In the genomic region with DNA sequence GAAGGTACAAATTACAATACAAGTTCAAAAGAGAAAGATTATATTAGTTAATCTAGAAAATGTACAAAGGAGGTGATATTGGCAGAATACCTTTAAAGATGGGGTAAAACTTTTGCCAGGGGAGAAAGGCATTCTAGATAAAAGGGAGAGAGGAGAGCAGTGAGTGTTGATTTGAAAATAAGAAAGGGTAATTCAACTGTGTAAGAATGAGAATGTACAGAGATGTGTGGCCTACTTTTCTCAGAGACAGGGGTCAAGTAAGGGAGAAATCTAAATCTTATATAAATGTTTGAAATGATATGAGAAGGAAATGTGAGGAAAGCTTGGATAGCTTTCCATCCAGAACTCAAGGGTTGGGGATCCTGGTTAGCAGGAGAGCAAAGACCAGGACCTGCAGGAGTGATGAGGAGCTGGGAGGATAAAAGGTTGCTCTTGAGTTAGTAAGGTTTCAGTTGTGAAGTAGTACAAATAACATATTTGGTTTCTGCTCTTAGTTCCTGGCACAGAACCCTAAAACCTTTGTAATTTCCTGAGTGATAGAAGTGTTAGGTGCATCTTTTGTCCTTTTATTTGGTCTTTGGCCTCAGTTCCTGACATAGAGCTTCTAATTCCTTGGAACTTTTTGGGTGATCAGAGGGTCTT, we compare ENCODE assay signal across 20 cellular contexts.
DNase-seq lines count a peak whose midpoint lies in the region; ATAC-seq and TF ChIP-seq lines count a peak whose summit lies in the region.
"Had no signal": no experiment of that assay in that cellular context is flagged by ENCODE, and none has a peak within 500 bp of the region (broad histone marks: within the 10 kb centered on the region; RNA-seq: fewer than 3 reads in every experiment).

No MANE protein-coding gene starts in this region.

- peak; percentile 29 to 34 for ATAC-seq in activated T-cell treated with anti-CD3 and anti-CD28 coated beads, Interleukin-2, amount 50 U/mL, for 72 hours (replicated peaks in 1 of 2)
- no peak for ATAC-seq in Panc1
- ATAC-seq in aorta (ENCODE audit: low FRiP score) = no peak
- ATAC-seq: gastrocnemius medialis, lower lobe of right lung had no signal

- H3K9me3 ChIP-seq in Panc1 (ENCODE audit: control insufficient read depth, insufficient read depth, low read depth, low read length) = no peaks in the 10 kb centered on the region
- H3K9me3 ChIP-seq in spleen = no peaks in the 10 kb centered on the region
- H3K9me3 ChIP-seq in aorta (ENCODE audit: control insufficient read depth, low read length) = no peaks in the 10 kb centered on the region
- H3K9me3 ChIP-seq: BLaER1, esophagus muscularis mucosa, gastrocnemius medialis, lower lobe of right lung, right atrium auricular region had no signal

- H3K36me3 ChIP-seq in Panc1 (ENCODE audit: control insufficient read depth, insufficient read depth, low read length) = no peaks in the 10 kb centered on the region
- H3K36me3 ChIP-seq in spleen = no peaks in the 10 kb centered on the region
- no peaks in the 10 kb centered on the region for H3K36me3 ChIP-seq in aorta (ENCODE audit: control insufficient read depth in 1 of 2, insufficient read depth in 2 of 2, low read length in 1 of 2)
- H3K36me3 ChIP-seq in brain microvascular endothelial cell (replicated peaks) = no peaks in the 10 kb centered on the region
- H3K36me3 ChIP-seq: BLaER1, esophagus muscularis mucosa, gastrocnemius medialis, lower lobe of right lung, right atrium auricular region had no signal

- POLR2A ChIA-PET in Panc1 (lab: Charles Lee) = interaction anchor here (0.6 kb wide), 1 partner anchor 19 kb away, joined by 10 read pairs; no protein-coding TSS in a partner anchor

- CTCF ChIA-PET in Panc1 (lab: Charles Lee) = no interaction called here

- intact Hi-C loops in Panc1 (cut with micrococcal nuclease; ENCODE audit: unreplicated experiment) = loop anchor here (5.0 kb wide), 1 partner anchor 366 kb away; no protein-coding TSS in a partner anchor
- intact Hi-C loops in spleen (cut with DNase I; ENCODE audit: low total_unique reads) = loop anchor here (10.0 kb wide), 1 partner anchor 489 kb away; the partner anchor contains the start of gene INPP4B
- intact Hi-C loops in aorta (cut with DNase I) = loop anchor here (10.0 kb wide), 2 partner anchors 209 to 231 kb away; no protein-coding TSS in a partner anchor

- BruUV-seq in Panc1 (replicated peaks; lab: Mats Ljungman, UMichigan) = no TSS peak

- no peaks in the 10 kb centered on the region for H3K9me3 Mint-ChIP-seq in activated T-cell treated with anti-CD3 and anti-CD28 coated beads, Interleukin-2, amount 50 U/mL, for 72 hours
- H3K9me3 Mint-ChIP-seq in activated naive CD8-positive, alpha-beta T cell treated with anti-CD3 and anti-CD28 coated beads for 36 hours = peaks cover 2% of the 10 kb centered on the region

- H3K36me3 Mint-ChIP-seq in activated T-cell treated with anti-CD3 and anti-CD28 coated beads, Interleukin-2, amount 50 U/mL, for 72 hours (ENCODE audit: insufficient read depth in 2 of 2) = peaks cover 0 to 6% of the 10 kb centered on the region in 2 donors
- peaks cover 44% of the 10 kb centered on the region for H3K36me3 Mint-ChIP-seq in activated naive CD8-positive, alpha-beta T cell treated with anti-CD3 and anti-CD28 coated beads for 36 hours

- no peaks in the 10 kb centered on the region for H3K27me3 Mint-ChIP-seq in activated T-cell treated with anti-CD3 and anti-CD28 coated beads, Interleukin-2, amount 50 U/mL, for 72 hours (ENCODE audit: low read depth)
- H3K27me3 Mint-ChIP-seq in activated naive CD8-positive, alpha-beta T cell treated with anti-CD3 and anti-CD28 coated beads for 36 hours = no peaks in the 10 kb centered on the region

- H3K27ac ChIP-seq in Panc1 (ENCODE audit: low read length) (peak overlapping the region; percentile 17; the same call in 1 of the 2 replicates), spleen (peak overlapping the region in 6 of 8 donors; percentile 29 to 72 (median 46)), aorta (ENCODE audit: low read depth in 1 of 2, low read length in 2 of 2) (no peak overlapping the region), brain microvascular endothelial cell (no peak overlapping the region)
- H3K27ac ChIP-seq: BLaER1, esophagus muscularis mucosa, lower lobe of right lung had no signal

- H3K4me1 ChIP-seq in Panc1 (ENCODE audit: control insufficient read depth, insufficient read depth, low read length) = peaks cover 11% of the 10 kb centered on the region; the same call in 1 of the 2 replicates
- peaks cover 25 to 62% (median 36%) of the 10 kb centered on the region in 6 donors for H3K4me1 ChIP-seq in spleen
- H3K4me1 ChIP-seq in aorta (ENCODE audit: control insufficient read depth in 1 of 2, insufficient read depth in 2 of 2, low read length in 2 of 2) = peaks cover 3% of the 10 kb centered on the region in 2 donors

- TF ChIP-seq CTCF in Panc1 (IDR thresholded peaks at IDR 0.05) (no peak), spleen (IDR thresholded peaks at IDR 0.05 in 8 of 11, conservative IDR thresholded peaks at IDR 0.05 in 3 of 11) (no peak), brain microvascular endothelial cell (IDR thresholded peaks at IDR 0.05; ENCODE audit: low read depth, low read length, missing control alignments) (no peak)

- in situ Hi-C loops in Panc1 (cut with HindIII; ENCODE audit: low pct_unique_long_range_greater_than_20kb, low sequenced_read_pairs) (no loop called here), brain microvascular endothelial cell (cut with HindIII; ENCODE audit: low pct_ligation_motif_present, low sequenced_read_pairs) (no loop called here)

- peaks cover 100% of the 10 kb centered on the region for H3K4me1 Mint-ChIP-seq in activated T-cell treated with anti-CD3 and anti-CD28 coated beads, Interleukin-2, amount 50 U/mL, for 72 hours (ENCODE audit: low read depth)
- H3K4me1 Mint-ChIP-seq in activated naive CD8-positive, alpha-beta T cell treated with anti-CD3 and anti-CD28 coated beads for 36 hours = peaks cover 83% of the 10 kb centered on the region

- peak overlapping the region; percentile 97 for H3K27ac Mint-ChIP-seq in activated T-cell treated with anti-CD3 and anti-CD28 coated beads, Interleukin-2, amount 50 U/mL, for 72 hours
- H3K27ac Mint-ChIP-seq in activated naive CD8-positive, alpha-beta T cell treated with anti-CD3 and anti-CD28 coated beads for 36 hours = peak overlapping the region; percentile 83

- no peaks in the 10 kb centered on the region for H3K27me3 ChIP-seq in Panc1 (ENCODE audit: control insufficient read depth, insufficient read depth, low read length)
- no peaks in the 10 kb centered on the region for H3K27me3 ChIP-seq in spleen (replicated peaks in 1 of 7)
- H3K27me3 ChIP-seq in aorta (ENCODE audit: control insufficient read depth in 1 of 2, insufficient read depth in 2 of 2, low read length in 1 of 2) = no peaks in the 10 kb centered on the region
- H3K27me3 ChIP-seq in brain microvascular endothelial cell (replicated peaks) = no peaks in the 10 kb centered on the region
- H3K27me3 ChIP-seq: BLaER1, esophagus muscularis mucosa, gastrocnemius medialis, right atrium auricular region had no signal

- no peak for DNase-seq in activated T-cell treated with anti-CD3 and anti-CD28 coated beads, Interleukin-2, amount 50 U/mL, for 72 hours
- DNase-seq in activated T-cell treated with anti-CD3 and anti-CD28 coated beads, Interleukin-2, amount 50 U/mL, for 1 hour = no peak
- DNase-seq in Panc1 (ENCODE audit: low read depth, low spot score) (no peak), spleen (no peak), NCI-H1417 treated with DMSO at 0.1 percent for 48 hours (lab: John Stamatoyannopoulos, UW) (no peak), aorta (no peak), brain microvascular endothelial cell (no peak)
- no peak for DNase-seq in activated naive CD8-positive, alpha-beta T cell treated with anti-CD3 and anti-CD28 coated beads for 36 hours
- DNase-seq: activated CD4-positive, alpha-beta T cell treated with anti-CD3 and anti-CD28 coated beads, Interleukin-2, amount 50 U/mL, for 1 hour; anterior cingulate cortex; central memory CD4-positive, alpha-beta T cell; gastrocnemius medialis; kidney; lower lobe of right lung; NCI-H146; NCI-H2171; NCI-H526 treated with DMSO at 0.1 percent for 48 hours had no signal

- H3K4me3 Mint-ChIP-seq in activated T-cell treated with anti-CD3 and anti-CD28 coated beads, Interleukin-2, amount 50 U/mL, for 72 hours = peak overlapping the region; percentile 79 to 82
- H3K4me3 Mint-ChIP-seq in activated naive CD8-positive, alpha-beta T cell treated with anti-CD3 and anti-CD28 coated beads for 36 hours = no peak overlapping the region

- no peak for TF ChIP-seq POLR2A in spleen (IDR thresholded peaks at IDR 0.05)

- H3K4me3 ChIP-seq in Panc1 (ENCODE audit: low read depth in 2 of 2, low read length in 2 of 2) (no peak overlapping the region), spleen (no peak overlapping the region), aorta (ENCODE audit: low read length in 2 of 2) (no peak overlapping the region), brain microvascular endothelial cell (ENCODE audit: low read depth, low read length) (no peak overlapping the region)
- H3K4me3 ChIP-seq: BLaER1, esophagus muscularis mucosa, gastrocnemius medialis, lower lobe of right lung, right atrium auricular region had no signal

Comparison
In these comparisons a context has a peak if more than half of its experiments do, and no peak if none do; other contexts are left out.
1. ATAC-seq: peak in activated T-cell treated with anti-CD3 and anti-CD28 coated beads, Interleukin-2, amount 50 U/mL, for 72 hours (2 of 2); none in Panc1 (single experiment) and aorta (single experiment).
2. H3K27ac ChIP-seq: peak in Panc1 (single experiment) and spleen (6 of 8); none in aorta (0 of 2) and brain microvascular endothelial cell (single experiment).